Comparison of ENCODE assay signal across 17 cellular contexts in the genomic region with DNA sequence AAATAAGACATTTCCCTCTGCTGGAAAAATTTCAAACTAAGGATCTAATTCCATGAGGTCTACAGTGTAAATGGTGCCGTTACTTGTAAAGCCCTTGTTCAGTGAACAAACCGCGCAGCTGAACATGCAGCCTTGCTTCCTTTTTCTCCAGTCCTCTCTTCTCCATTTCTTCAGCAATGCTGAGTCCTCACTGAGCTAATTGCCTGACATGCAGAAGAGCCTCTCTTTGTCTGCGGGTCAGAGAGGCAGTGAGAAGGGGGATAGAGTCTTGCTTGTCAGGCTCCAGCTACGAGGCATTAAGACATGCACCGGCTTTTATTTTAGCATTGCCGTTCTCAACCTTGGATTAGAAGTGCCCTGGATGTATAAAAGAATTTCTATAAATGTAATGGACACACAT. TPM values are rescaled to one million over a fixed set of nuclear protein-coding genes. Genes with fewer than 3 reads are reported as not detected.
DNase-seq lines count a peak whose midpoint lies in the region; ATAC-seq, FAIRE-seq and TF ChIP-seq lines count a peak whose summit lies in the region.
"Had no signal": no experiment of that assay in that cellular context is flagged by ENCODE, and none has a peak within 500 bp of the region (broad histone marks: within the 10 kb centered on the region; RNA-seq: fewer than 3 reads in every experiment).

No MANE protein-coding gene starts in this region.

- H3K36me3 Mint-ChIP-seq in GM23338 (ENCODE audit: low read depth) (0 out of 3 replicates have a peak, but pooled peaks cover 4% of the 10 kb centered on the region), astrocyte (ENCODE audit: low read depth, unreplicated experiment) (no peaks in the 10 kb centered on the region)

- no peaks in the 10 kb centered on the region for H3K9me2 ChIP-seq in GM23338 (ENCODE audit: insufficient read depth)
- H3K9me2 ChIP-seq in hepatocyte (replicated peaks; ENCODE audit: insufficient read depth) = no peaks in the 10 kb centered on the region

- TF ChIP-seq CTCF in GM23338 (conservative IDR thresholded peaks at IDR 0.05; ENCODE audit: low read depth in 2 of 2) (no peak), astrocyte (IDR thresholded peaks at IDR 0.05; ENCODE audit: insufficient read depth, low read depth, low read length) (no peak), hepatocyte (IDR thresholded peaks at IDR 0.05; ENCODE audit: poor library complexity) (no peak)

- H3K27ac ChIP-seq in GM23338 (ENCODE audit: low read depth) = no peak overlapping the region
- H3K27ac ChIP-seq in astrocyte (ENCODE audit: low read depth, low read length) = no peak overlapping the region
- H3K27ac ChIP-seq in hepatocyte = no peak overlapping the region
- H3K27ac ChIP-seq: Peyer's patch had no signal

- H3K4me2 ChIP-seq in GM23338 = no peak overlapping the region
- H3K4me2 ChIP-seq in astrocyte (ENCODE audit: low read length) = no peak overlapping the region
- no peak overlapping the region for H3K4me2 ChIP-seq in hepatocyte

- no peak for DNase-seq in GM23338 (ENCODE audit: low spot score)
- DNase-seq in MV-4-11 (lab: John Stamatoyannopoulos, UW) = peak; percentile 80
- DNase-seq in astrocyte (ENCODE audit: low read depth) = no peak
- peak; percentile 31 for DNase-seq in pons (ENCODE audit: low spot score)
- DNase-seq in amniotic stem cell (lab: John Stamatoyannopoulos, UW) = no peak
- DNase-seq in central memory CD4-positive, alpha-beta T cell = no peak
- DNase-seq in hepatocyte (ENCODE audit: low spot score) = no peak
- DNase-seq: COR-L47, DMS153, MM.1S, NCI-H1436, NCI-H2029 treated with DMSO at 0.1 percent for 48 hours, NCI-H2171 treated with DMSO at 0.1 percent for 48 hours, NCI-H446 treated with DMSO at 0.1 percent for 48 hours, Peyer's patch, Right ventricle myocardium superior had no signal

- H3K9me3 Mint-ChIP-seq in GM23338 (no peaks in the 10 kb centered on the region), astrocyte (ENCODE audit: unreplicated experiment) (no peaks in the 10 kb centered on the region)

- H3K79me2 ChIP-seq in GM23338 (replicated peaks; ENCODE audit: insufficient read depth) (no peaks in the 10 kb centered on the region), astrocyte (ENCODE audit: insufficient read depth, low read length) (no peaks in the 10 kb centered on the region), hepatocyte (peaks cover 30% of the 10 kb centered on the region)

- H3K27me3 Mint-ChIP-seq in GM23338 (ENCODE audit: insufficient read depth, low read depth, poor library complexity) = peaks cover 5% of the 10 kb centered on the region
- no peaks in the 10 kb centered on the region for H3K27me3 Mint-ChIP-seq in astrocyte (ENCODE audit: low read depth, unreplicated experiment)

- H3K9me3 ChIP-seq in astrocyte (ENCODE audit: insufficient read depth, low read depth, low read length) (no peaks in the 10 kb centered on the region), hepatocyte (ENCODE audit: low read depth) (no peaks in the 10 kb centered on the region)
- H3K9me3 ChIP-seq: HAP-1, Peyer's patch had no signal

- H3F3A ChIP-seq in GM23338 (replicated peaks; ENCODE audit: low read depth) = no peaks in the 10 kb centered on the region

- WGBS in hepatocyte (ENCODE audit: low lambda C conversion rate, missing lambda C conversion rate) = 93% methylated on average over 7 of the region's 7 CpGs

- no peak overlapping the region; the same call in 2 of the 3 replicates for H3K4me3 Mint-ChIP-seq in GM23338
- H3K4me3 Mint-ChIP-seq in astrocyte (ENCODE audit: unreplicated experiment) = peak overlapping the region; percentile 54

- H3K4me3 ChIP-seq in GM23338 = no peak overlapping the region
- H3K4me3 ChIP-seq in astrocyte (ENCODE audit: insufficient read depth, low read depth, low read length) = no peak overlapping the region
- no peak overlapping the region for H3K4me3 ChIP-seq in hepatocyte
- H3K4me3 ChIP-seq: HAP-1, Peyer's patch had no signal

- H3K4me1 Mint-ChIP-seq in GM23338 (peaks cover 40% of the 10 kb centered on the region), astrocyte (ENCODE audit: low read depth, unreplicated experiment) (peaks cover 18% of the 10 kb centered on the region)

- H4K20me1 ChIP-seq in GM23338 (replicated peaks; ENCODE audit: insufficient read depth) (no peaks in the 10 kb centered on the region), astrocyte (ENCODE audit: insufficient read depth, low read length) (no peaks in the 10 kb centered on the region), hepatocyte (ENCODE audit: insufficient read depth, poor library complexity, severe bottlenecking) (no peaks in the 10 kb centered on the region)

- H3K36me3 ChIP-seq in GM23338 (ENCODE audit: insufficient read depth) (no peaks in the 10 kb centered on the region), astrocyte (ENCODE audit: insufficient read depth, low read length) (no peaks in the 10 kb centered on the region), hepatocyte (replicated peaks; ENCODE audit: insufficient read depth, low read depth) (no peaks in the 10 kb centered on the region)
- H3K36me3 ChIP-seq: HAP-1, Peyer's patch had no signal

- no peak overlapping the region for H3K9ac ChIP-seq in astrocyte (ENCODE audit: low read length)

- H3K4me1 ChIP-seq in GM23338 (ENCODE audit: insufficient read depth) (peaks cover 31% of the 10 kb centered on the region), astrocyte (ENCODE audit: insufficient read depth, low read length) (peaks cover 8% of the 10 kb centered on the region), hepatocyte (ENCODE audit: insufficient read depth) (no peaks in the 10 kb centered on the region)
- H3K4me1 ChIP-seq: Peyer's patch had no signal

- ATAC-seq in GM23338 = peak; percentile 57

- H3K27me3 ChIP-seq in GM23338 (ENCODE audit: insufficient read depth) = no peaks in the 10 kb centered on the region
- H3K27me3 ChIP-seq in astrocyte (ENCODE audit: insufficient read depth, low read length) = no peaks in the 10 kb centered on the region
- no peaks in the 10 kb centered on the region for H3K27me3 ChIP-seq in hepatocyte
- H3K27me3 ChIP-seq: Peyer's patch had no signal

- H2AFZ ChIP-seq in GM23338 (no peak overlapping the region), astrocyte (ENCODE audit: low read depth, low read length) (no peak overlapping the region), hepatocyte (no peak overlapping the region)

- peak overlapping the region; percentile 87 for H3K27ac Mint-ChIP-seq in GM23338
- H3K27ac Mint-ChIP-seq in astrocyte (ENCODE audit: unreplicated experiment) = peak overlapping the region; percentile 89

- no peak for FAIRE-seq in astrocyte (lab: Jason Lieb, UNC)

RNA-seq across cellular contexts. Expression of gene ZDHHC14, which starts 25.7 kb away (rescaled TPM):
- 2.4 and 7.4 TPM in 2 replicates for total RNA-seq in GM23338 (2014; rRNA removed; shearing (Covaris generic))
- 2.0 and 3.0 TPM in 2 replicates for polyA plus RNA-seq in GM23338 (2016; fragmentation: Nextera tagmentation; extraction: Ambion mirVana)
- total RNA-seq in astrocyte = 6.8 and 7.2 TPM in 2 replicates
- total RNA-seq in hepatocyte = 11.8 and 17.3 TPM in 2 replicates
- 20.2 and 25.2 TPM in 2 replicates for polyA plus RNA-seq in hepatocyte

Comparison
In these comparisons a context has a peak if more than half of its experiments do, and no peak if none do; other contexts are left out.
1. DNase-seq: peak in MV-4-11 (single experiment) and pons (single experiment); none in GM23338 (single experiment), astrocyte (single experiment), amniotic stem cell (single experiment), central memory CD4-positive, alpha-beta T cell (single experiment) and hepatocyte (single experiment).